In the genomic region with DNA sequence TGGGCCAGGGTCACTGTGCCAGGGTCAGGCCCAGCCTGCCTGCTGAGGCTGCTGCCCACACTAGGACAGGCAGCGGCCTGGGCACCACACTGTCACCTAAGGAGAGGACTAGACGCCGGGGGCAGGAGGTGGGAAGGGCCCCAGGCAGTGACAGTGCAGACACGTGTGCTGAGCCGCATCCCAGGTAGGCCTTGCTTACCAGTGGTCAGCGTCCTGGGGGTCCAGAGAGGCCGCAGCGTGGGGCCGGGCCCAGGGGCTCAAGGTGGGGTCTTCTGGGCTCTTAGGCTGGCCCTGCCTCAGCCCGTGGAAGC, we compare ENCODE assay signal across 18 cellular contexts. TPM values are rescaled to one million over a fixed set of nuclear protein-coding genes. Genes with fewer than 3 reads are reported as not detected.
DNase-seq lines count a peak whose midpoint lies in the region; ATAC-seq and TF ChIP-seq lines count a peak whose summit lies in the region.
"Had no signal": no experiment of that assay in that cellular context is flagged by ENCODE, and none has a peak within 500 bp of the region (broad histone marks: within the 10 kb centered on the region; RNA-seq: fewer than 3 reads in every experiment).

No MANE protein-coding gene starts in this region.

- H3K4me3 ChIP-seq in osteoblast (ENCODE audit: insufficient read depth, low read length) = no peak overlapping the region
- H3K4me3 ChIP-seq in upper lobe of left lung = no peak overlapping the region
- H3K4me3 ChIP-seq: neural progenitor cell had no signal

- H3K27me3 ChIP-seq in osteoblast (ENCODE audit: insufficient read depth, low read length) (no peaks in the 10 kb centered on the region), upper lobe of left lung (no peaks in the 10 kb centered on the region)
- H3K27me3 ChIP-seq: neural progenitor cell had no signal

- no peaks in the 10 kb centered on the region for H3K36me3 ChIP-seq in osteoblast (ENCODE audit: insufficient read depth, low read length)
- H3K36me3 ChIP-seq in upper lobe of left lung = no peaks in the 10 kb centered on the region
- H3K36me3 ChIP-seq: neural progenitor cell had no signal

- no peak overlapping the region for H2AFZ ChIP-seq in osteoblast (ENCODE audit: low read length)

- H3K4me1 Mint-ChIP-seq in glutamatergic neuron (ENCODE audit: low read depth, unreplicated experiment) = peaks cover 2% of the 10 kb centered on the region
- H3K4me1 Mint-ChIP-seq in immature natural killer cell = no peaks in the 10 kb centered on the region
- H3K4me1 Mint-ChIP-seq: activated T-helper 17 cell treated with anti-CD3 and anti-CD28 coated beads, Interleukin-2, amount 50 U/mL, for 72 hours; CD4-positive, alpha-beta memory T cell had no signal

- peaks cover 1% of the 10 kb centered on the region for H3K27me3 Mint-ChIP-seq in glutamatergic neuron (ENCODE audit: unreplicated experiment)
- no peaks in the 10 kb centered on the region for H3K27me3 Mint-ChIP-seq in immature natural killer cell (ENCODE audit: low read depth in 3 of 3)
- H3K27me3 Mint-ChIP-seq: activated T-helper 17 cell treated with anti-CD3 and anti-CD28 coated beads, Interleukin-2, amount 50 U/mL, for 72 hours had no signal

- H3K4me3 Mint-ChIP-seq in glutamatergic neuron (ENCODE audit: unreplicated experiment) (no peak overlapping the region), immature natural killer cell (no peak overlapping the region)
- H3K4me3 Mint-ChIP-seq: activated T-helper 17 cell treated with anti-CD3 and anti-CD28 coated beads, Interleukin-2, amount 50 U/mL, for 72 hours; CD4-positive, alpha-beta memory T cell; HFFc6 had no signal

- H4K20me1 ChIP-seq in osteoblast (ENCODE audit: insufficient read depth, low read length) = no peaks in the 10 kb centered on the region

- H3K4me1 ChIP-seq in osteoblast (ENCODE audit: insufficient read depth, low read length) (peaks cover 19% of the 10 kb centered on the region), upper lobe of left lung (peaks cover 14 to 46% (median 24%) of the 10 kb centered on the region in 4 donors)

- TF ChIP-seq EP300 in upper lobe of left lung (IDR thresholded peaks at IDR 0.05) = no peak

- H3K27ac Mint-ChIP-seq in glutamatergic neuron (ENCODE audit: unreplicated experiment) (no peak overlapping the region), immature natural killer cell (no peak overlapping the region)
- H3K27ac Mint-ChIP-seq: activated T-helper 17 cell treated with anti-CD3 and anti-CD28 coated beads, Interleukin-2, amount 50 U/mL, for 72 hours; CD4-positive, alpha-beta memory T cell; HFFc6 had no signal

- no peak overlapping the region for H3K4me2 ChIP-seq in osteoblast (ENCODE audit: insufficient read depth, low read length)

- 87% methylated on average over 3 of the region's 10 CpGs; no CpG with 5 or more reads in 1 of the 2 donors for WGBS in upper lobe of left lung, 2 donors

- H3K9me3 Mint-ChIP-seq in glutamatergic neuron (ENCODE audit: unreplicated experiment) (no peaks in the 10 kb centered on the region), immature natural killer cell (no peaks in the 10 kb centered on the region)
- H3K9me3 Mint-ChIP-seq: activated T-helper 17 cell treated with anti-CD3 and anti-CD28 coated beads, Interleukin-2, amount 50 U/mL, for 72 hours; CD4-positive, alpha-beta memory T cell; HFFc6; neural progenitor cell had no signal

- H3K27ac ChIP-seq in osteoblast (ENCODE audit: low read depth, low read length) (no peak overlapping the region), upper lobe of left lung (peak overlapping the region in 3 of 4 donors; percentile 41 to 81 (median 49))

- H3K79me2 ChIP-seq in osteoblast (ENCODE audit: insufficient read depth, low read length) = no peaks in the 10 kb centered on the region

- H3K9me3 ChIP-seq in osteoblast (ENCODE audit: low read depth, low read length) = no peaks in the 10 kb centered on the region
- no peaks in the 10 kb centered on the region for H3K9me3 ChIP-seq in upper lobe of left lung

- DNase-seq in activated effector memory CD4-positive, alpha-beta T cell treated with anti-CD3 and anti-CD28 coated beads, Interleukin-2, amount 50 U/mL, for 16 hours = peak; percentile 46
- no peak for DNase-seq in activated effector memory CD4-positive, alpha-beta T cell treated with Interleukin-2 at 50 U/mL for 16 hours
- DNase-seq in glutamatergic neuron = peak; percentile 16
- DNase-seq in osteoblast (ENCODE audit: insufficient read length, low spot score, missing footprints) = peak; percentile 89
- peak in 1 of 2 donors; percentile 77 for DNase-seq in upper lobe of left lung
- DNase-seq in immature natural killer cell = no peak
- DNase-seq in COLO829 (ENCODE audit: low spot score) = no peak
- DNase-seq: activated CD4-positive, alpha-beta T cell treated with anti-CD3 and anti-CD28 coated beads, Interleukin-2, amount 50 U/mL, for 48 hours; CD4-positive, alpha-beta memory T cell; HFFc6; NCI-H2029; NCI-H510A treated with DMSO at 0.1 percent for 48 hours had no signal

- no peak for TF ChIP-seq CTCF in glutamatergic neuron (IDR thresholded peaks at IDR 0.05; ENCODE audit: partially characterized antibody, unreplicated experiment)
- no peak for TF ChIP-seq CTCF in osteoblast (IDR thresholded peaks at IDR 0.05; ENCODE audit: extremely low read depth, low read depth, low read length)
- TF ChIP-seq CTCF in upper lobe of left lung (IDR thresholded peaks at IDR 0.05) = no peak

- no peak for TF ChIP-seq POLR2A in upper lobe of left lung (IDR thresholded peaks at IDR 0.05)

- no peak for ATAC-seq in upper lobe of left lung (ENCODE audit: low FRiP score in 2 of 2)
- ATAC-seq in GM21360 (IDR thresholded peaks at IDR 0.05; ENCODE audit: unreplicated experiment) = no peak
- ATAC-seq: activated T-helper 17 cell treated with anti-CD3 and anti-CD28 coated beads, Interleukin-2, amount 50 U/mL, for 72 hours; SK-N-SH treated with all-trans-retinoic acid at 6 μM for 48 hours had no signal

- H3K36me3 Mint-ChIP-seq in glutamatergic neuron (ENCODE audit: unreplicated experiment) = no peaks in the 10 kb centered on the region
- H3K36me3 Mint-ChIP-seq in immature natural killer cell = no peaks in the 10 kb centered on the region
- H3K36me3 Mint-ChIP-seq: CD4-positive, alpha-beta memory T cell; neural progenitor cell had no signal

RNA-seq across cellular contexts. Expression of a gene that starts 35.4 kb away (rescaled TPM):
- 2.8 TPM for total RNA-seq in glutamatergic neuron (ENCODE audit: unreplicated experiment)
- total RNA-seq in osteoblast = 94.8 and 127 TPM in 2 replicates
- total RNA-seq in upper lobe of left lung = 100 to 1,000 TPM in 1 of 6 donors, 10 to 100 TPM in 5; 26.0 to 189 (median 38.9) TPM
- polyA plus RNA-seq in immature natural killer cell = under 1 TPM in 2 of 3 donors, not detected in 1; 0.24 to 0.56 TPM

RNA-seq across cellular contexts. Expression of a gene that starts 56.9 kb away (rescaled TPM):
- total RNA-seq in glutamatergic neuron (ENCODE audit: unreplicated experiment) (not detected), osteoblast (under 0.01 TPM in 2 replicates), upper lobe of left lung (10 to 100 TPM in 3 of 6 donors, 1 to 10 TPM in 2, under 1 TPM in 1; 0.23 to 17.8 (median 7.6) TPM)
- not detected for polyA plus RNA-seq in immature natural killer cell
- total RNA-seq: activated T-helper 17 cell treated with anti-CD3 and anti-CD28 coated beads, Interleukin-2, amount 50 U/mL, for 72 hours; CD4-positive, alpha-beta memory T cell; chondrocyte; frontal cortex; HFFc6 had no signal
- polyA plus RNA-seq: CD4-positive, alpha-beta memory T cell had no signal

Comparison
In these comparisons a context has a peak if more than half of its experiments do, and no peak if none do; other contexts are left out.
1. DNase-seq: peak in activated effector memory CD4-positive, alpha-beta T cell treated with anti-CD3 and anti-CD28 coated beads, Interleukin-2, amount 50 U/mL, for 16 hours (single experiment), glutamatergic neuron (single experiment) and osteoblast (single experiment); none in activated effector memory CD4-positive, alpha-beta T cell treated with Interleukin-2 at 50 U/mL for 16 hours (single experiment), immature natural killer cell (0 of 3) and COLO829 (single experiment).